Comparison of ENCODE assay signal across 2 cellular contexts in genomic region chr4:8103991-8104390, GRCh38.
TF ChIP-seq lines count a peak whose summit lies in the region.

No MANE protein-coding gene starts in this region.

TF ChIP-seq in GM23338, 12 proteins besides CTCF, POLR2A, EP300 and RAD21:
- TF ChIP-seq JUNB (IDR thresholded peaks at IDR 0.05; ENCODE audit: unreplicated experiment) (no peak), ZNF114 (CRISPR knock-in tag; IDR thresholded peaks at IDR 0.05) (no peak), ZNF462 (CRISPR knock-in tag; IDR thresholded peaks at IDR 0.05) (no peak), REST (IDR thresholded peaks at IDR 0.05; ENCODE audit: unreplicated experiment) (no peak), POLR2AphosphoS5 (IDR thresholded peaks at IDR 0.05; ENCODE audit: low read depth) (no peak), STAT1 (IDR thresholded peaks at IDR 0.05; ENCODE audit: unreplicated experiment) (no peak), ZNF331 (CRISPR knock-in tag; IDR thresholded peaks at IDR 0.05; ENCODE audit: low read depth) (no peak), ETS1 (IDR thresholded peaks at IDR 0.05) (no peak), EZH2 (IDR thresholded peaks at IDR 0.05; ENCODE audit: low read depth, unreplicated experiment) (no peak)
TF ChIP-seq in GM23338: peak in this region for 0.

TF ChIP-seq in H1, 55 proteins besides CTCF, POLR2A, EP300 and RAD21:
- TF ChIP-seq ASH2L (IDR thresholded peaks at IDR 0.05; ENCODE audit: low read length) = no peak
- no peak for TF ChIP-seq SP2 (IDR thresholded peaks at IDR 0.05; ENCODE audit: low read length)
- TF ChIP-seq SP4 (IDR thresholded peaks at IDR 0.05; ENCODE audit: low read length) = no peak
- TF ChIP-seq SP1 (IDR thresholded peaks at IDR 0.05; ENCODE audit: low read depth, low read length) = no peak
- TF ChIP-seq YY1 (IDR thresholded peaks at IDR 0.05; ENCODE audit: low read depth, low read length) = no peak
- TF ChIP-seq SIRT6 (IDR thresholded peaks at IDR 0.05; ENCODE audit: low read length) = no peak
- no peak for TF ChIP-seq TEAD4 (IDR thresholded peaks at IDR 0.05; ENCODE audit: low read depth, low read length)
